26 cellular contexts compared by ENCODE assay signal in the genomic region with DNA sequence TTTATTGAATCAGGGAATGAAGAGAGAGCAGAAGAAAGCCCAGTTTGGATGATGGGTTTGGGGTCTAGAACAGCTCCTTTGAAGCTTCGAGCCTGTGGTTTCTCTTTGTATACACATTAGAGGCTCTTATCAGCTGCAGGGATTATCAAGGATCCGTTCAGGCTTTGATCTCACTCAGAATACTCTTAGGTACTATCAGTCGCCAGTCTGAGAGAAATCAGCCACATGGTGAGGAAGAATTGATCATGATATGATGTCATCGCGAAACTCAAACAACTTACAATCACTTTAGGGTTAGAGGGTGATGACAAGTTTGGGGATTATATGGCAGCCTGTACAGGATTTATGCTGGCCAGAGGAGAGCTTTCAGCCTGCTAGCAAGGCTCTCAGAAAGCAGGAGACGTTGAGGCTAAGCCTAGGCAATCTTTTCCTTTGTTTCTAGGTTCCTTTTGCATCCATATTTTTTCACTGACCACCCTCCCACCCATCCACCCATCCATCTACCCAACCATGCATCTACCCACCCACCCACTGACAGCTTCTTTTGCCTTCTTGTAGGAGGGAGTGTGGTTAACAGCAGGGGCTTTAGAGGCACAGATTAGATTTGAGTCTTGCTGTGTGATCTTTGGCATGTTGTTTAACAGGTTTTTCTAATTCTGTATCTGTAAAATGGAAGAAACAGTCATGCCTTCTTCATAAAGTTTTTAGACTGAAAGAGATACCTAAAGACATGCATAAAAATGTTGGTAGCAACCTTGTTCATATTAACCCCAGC. TPM values are rescaled to one million over a fixed set of nuclear protein-coding genes. Genes with fewer than 3 reads are reported as not detected.
DNase-seq lines count a peak whose midpoint lies in the region; ATAC-seq and TF ChIP-seq lines count a peak whose summit lies in the region.
"Had no signal": no experiment of that assay in that cellular context is flagged by ENCODE, and none has a peak within 500 bp of the region (broad histone marks: within the 10 kb centered on the region; RNA-seq: fewer than 3 reads in every experiment).

No MANE protein-coding gene starts in this region.

- H3K27me3 Mint-ChIP-seq in stimulated activated naive CD8-positive, alpha-beta T cell treated with anti-CD3 and anti-CD28 coated beads, Interleukin-15, amount 100 ng/mL, for 72 hours: peaks cover 40% of the 10 kb centered on the region

- H3K27ac ChIP-seq in mesodermal cell (ENCODE audit: low read depth, low read length, severe bottlenecking): peak overlapping the region; percentile 50
- no peak overlapping the region for H3K27ac ChIP-seq in upper lobe of right lung
- H3K27ac ChIP-seq: Peyer's patch, prostate gland, sigmoid colon, transverse colon had no signal

- ATAC-seq in stimulated activated naive CD8-positive, alpha-beta T cell treated with anti-CD3 and anti-CD28 coated beads, Interleukin-15, amount 100 ng/mL, for 72 hours: peak; percentile 53
- ATAC-seq in stimulated activated naive CD8-positive, alpha-beta T cell treated with anti-CD3 and anti-CD28 coated beads, Interleukin-15, Interleukin-2, amounts not matched to agents 100 U/mL and 50 U/mL, for 24 hours: no peak
- ATAC-seq in upper lobe of right lung (no peak), GM18498 (IDR thresholded peaks at IDR 0.05; ENCODE audit: unreplicated experiment) (no peak)
- ATAC-seq: left ventricle myocardium superior had no signal

- no peaks in the 10 kb centered on the region for H3K9me3 ChIP-seq in mesodermal cell (ENCODE audit: control insufficient read depth, low read length)
- no peaks in the 10 kb centered on the region for H3K9me3 ChIP-seq in upper lobe of right lung
- H3K9me3 ChIP-seq: Peyer's patch, prostate gland, sigmoid colon, transverse colon had no signal

- H3K36me3 ChIP-seq in mesodermal cell (ENCODE audit: control insufficient read depth, insufficient read depth, low read length) (peaks cover 7% of the 10 kb centered on the region), upper lobe of right lung (peaks cover 31% of the 10 kb centered on the region)
- H3K36me3 ChIP-seq: prostate gland, transverse colon had no signal

- H3K4me1 Mint-ChIP-seq in stimulated activated naive CD8-positive, alpha-beta T cell treated with anti-CD3 and anti-CD28 coated beads, Interleukin-15, amount 100 ng/mL, for 72 hours: peaks cover 26% of the 10 kb centered on the region
- H3K4me1 Mint-ChIP-seq: activated naive CD4-positive, alpha-beta T cell treated with anti-CD3 and anti-CD28 coated beads, Interleukin-2, amount 50 U/mL, for 24 hours; CD4-positive, CD25-positive, alpha-beta regulatory T cell had no signal

- no peak overlapping the region for H3K4me3 Mint-ChIP-seq in stimulated activated naive CD8-positive, alpha-beta T cell treated with anti-CD3 and anti-CD28 coated beads, Interleukin-15, amount 100 ng/mL, for 72 hours
- H3K4me3 Mint-ChIP-seq: activated CD4-positive, alpha-beta memory T cell treated with anti-CD3 and anti-CD28 coated beads, Interleukin-2, amount 10 ng/mL, durations not matched to agents 7 days and 5 days; activated naive CD4-positive, alpha-beta T cell treated with anti-CD3 and anti-CD28 coated beads, Interleukin-2, amount 50 U/mL, for 24 hours; CD4-positive, CD25-positive, alpha-beta regulatory T cell had no signal

- no peak overlapping the region for H3K4me3 ChIP-seq in mesodermal cell (ENCODE audit: extremely low read depth, insufficient read depth, low read length, poor library complexity, severe bottlenecking)
- no peak overlapping the region for H3K4me3 ChIP-seq in upper lobe of right lung
- H3K4me3 ChIP-seq: Peyer's patch, prostate gland, sigmoid colon, transverse colon had no signal

- intact Hi-C loops in upper lobe of right lung (cut with DNase I): no loop called here

- no peaks in the 10 kb centered on the region for H3K27me3 ChIP-seq in upper lobe of right lung
- H3K27me3 ChIP-seq: Peyer's patch, sigmoid colon, transverse colon had no signal

- TF ChIP-seq CTCF in upper lobe of right lung (IDR thresholded peaks at IDR 0.05): no peak

- H3K9me3 Mint-ChIP-seq in stimulated activated naive CD8-positive, alpha-beta T cell treated with anti-CD3 and anti-CD28 coated beads, Interleukin-15, amount 100 ng/mL, for 72 hours: no peaks in the 10 kb centered on the region
- H3K9me3 Mint-ChIP-seq: activated CD4-positive, alpha-beta memory T cell treated with anti-CD3 and anti-CD28 coated beads, Interleukin-2, amount 10 ng/mL, durations not matched to agents 7 days and 5 days; activated naive CD4-positive, alpha-beta T cell treated with anti-CD3 and anti-CD28 coated beads, Interleukin-2, amount 50 U/mL, for 24 hours; activated T-helper 2 cell treated with anti-CD3 and anti-CD28 coated beads, Interferon-gamma antibody, Interleukin-2, Interleukin-4, amounts not matched to agents 10 μg/mL and 5 μg/mL and 100 μg/mL, durations not matched to agents 14 hours and 24 hours and 36 hours had no signal

- WGBS in mesodermal cell (ENCODE audit: insufficient coverage in 2 of 2), 2 experiments: 45 to 48% methylated on average over 2 to 4 of the region's 6 CpGs

- DNase-seq in stimulated activated naive CD8-positive, alpha-beta T cell treated with anti-CD3 and anti-CD28 coated beads, Interleukin-15, amount 100 ng/mL, for 72 hours: no peak
- no peak for DNase-seq in stimulated activated naive CD8-positive, alpha-beta T cell treated with anti-CD3 and anti-CD28 coated beads, Interleukin-15, Interleukin-2, amounts not matched to agents 100 U/mL and 50 U/mL, for 24 hours
- DNase-seq in astrocyte of the hippocampus (ENCODE audit: low read depth, low spot score): peak; percentile 6
- no peak for DNase-seq in upper lobe of right lung
- DNase-seq in NCI-H1048 (lab: John Stamatoyannopoulos, UW): no peak
- no peak for DNase-seq in nucleus accumbens (lab: John Stamatoyannopoulos, UW)
- DNase-seq: activated CD4-positive, alpha-beta memory T cell treated with anti-CD3 and anti-CD28 coated beads, Interleukin-2, amount 10 ng/mL, durations not matched to agents 7 days and 5 days; activated CD8-positive, alpha-beta memory T cell treated with anti-CD3 and anti-CD28 coated beads, Interleukin-2, amount 50 U/mL, for 48 hours; anterior cingulate cortex; CD4-positive, CD25-positive, alpha-beta regulatory T cell; effector CD4-positive, alpha-beta T cell; left ventricle myocardium superior; NCI-H1436; NCI-H345; NCI-H69; Peyer's patch; SHP77; sigmoid colon; stimulated activated CD4-positive, alpha-beta T cell treated with anti-CD3 and anti-CD28 coated beads, Interleukin-4, amount 100 ng/mL, for 24 hours; transverse colon had no signal

- no peak overlapping the region for H3K27ac Mint-ChIP-seq in stimulated activated naive CD8-positive, alpha-beta T cell treated with anti-CD3 and anti-CD28 coated beads, Interleukin-15, amount 100 ng/mL, for 72 hours
- H3K27ac Mint-ChIP-seq: activated CD4-positive, alpha-beta memory T cell treated with anti-CD3 and anti-CD28 coated beads, Interleukin-2, amount 10 ng/mL, durations not matched to agents 7 days and 5 days; activated naive CD4-positive, alpha-beta T cell treated with anti-CD3 and anti-CD28 coated beads, Interleukin-2, amount 50 U/mL, for 24 hours; CD4-positive, CD25-positive, alpha-beta regulatory T cell had no signal

- peaks cover 10% of the 10 kb centered on the region for H3K4me1 ChIP-seq in mesodermal cell (ENCODE audit: control insufficient read depth, insufficient read depth, low read length, poor library complexity, severe bottlenecking)
- H3K4me1 ChIP-seq in upper lobe of right lung: no peaks in the 10 kb centered on the region
- H3K4me1 ChIP-seq: Peyer's patch, prostate gland, transverse colon had no signal

RNA-seq across cellular contexts. Expression of gene ITGA9, which starts 52.8 kb away (rescaled TPM):
- 35.8 TPM for polyA plus RNA-seq in mesodermal cell (2013, experiment 1 of 2)
- 24.7 TPM for polyA plus RNA-seq in mesodermal cell (2013, experiment 2 of 2)
- 48.8 TPM for total RNA-seq in upper lobe of right lung
- total RNA-seq: A172 had no signal
- polyA plus RNA-seq: CD4-positive, CD25-positive, alpha-beta regulatory T cell had no signal
